Comparison of ENCODE assay signal across 1 cellular context in the genomic region with DNA sequence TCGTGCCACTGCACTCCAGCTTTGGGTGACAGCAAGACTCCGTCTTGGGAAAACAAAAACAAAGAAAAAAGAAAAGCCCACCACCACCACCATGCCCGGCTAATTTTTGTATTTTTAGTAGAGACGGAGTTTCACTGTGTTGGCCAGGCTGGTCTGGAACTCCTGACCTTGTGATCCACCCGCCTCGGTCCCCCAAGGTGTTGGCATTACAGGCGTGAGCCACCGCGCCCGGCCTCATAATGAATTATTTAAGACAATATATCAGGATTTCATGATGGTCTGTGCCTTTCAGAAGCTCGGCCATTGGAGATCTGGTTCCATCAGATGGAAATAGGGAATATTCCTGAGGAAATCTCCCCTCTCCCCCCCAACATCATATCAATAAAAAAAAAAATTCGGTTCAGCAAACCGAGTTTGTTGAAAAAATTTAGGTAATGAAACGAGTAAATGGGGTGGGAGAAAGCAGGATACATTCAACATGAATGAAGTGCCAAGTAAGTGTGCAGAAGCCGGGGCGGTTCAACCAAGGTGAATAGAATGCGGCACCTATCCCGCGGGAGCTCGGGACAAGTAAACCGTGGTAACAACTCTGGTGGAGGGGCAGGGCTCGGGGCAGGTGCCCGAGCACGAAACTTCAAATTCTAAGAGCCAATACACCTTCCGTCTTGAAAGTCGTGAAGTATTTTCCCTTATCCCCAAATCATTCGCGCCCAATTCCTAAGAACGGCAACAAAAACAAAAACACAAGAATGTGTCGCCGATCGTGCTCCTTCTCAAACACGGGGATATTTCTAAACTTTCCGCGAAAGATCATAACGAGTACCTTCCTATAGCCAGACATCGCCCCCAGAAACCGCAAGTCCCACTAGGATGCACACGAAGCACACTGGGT.
TF ChIP-seq lines count a peak whose summit lies in the region.

No MANE protein-coding gene starts in this region.

TF ChIP-seq in HCT116, 20 proteins besides CTCF, POLR2A, EP300 and RAD21 (continued from another document):
- TF ChIP-seq, protein P1, sequence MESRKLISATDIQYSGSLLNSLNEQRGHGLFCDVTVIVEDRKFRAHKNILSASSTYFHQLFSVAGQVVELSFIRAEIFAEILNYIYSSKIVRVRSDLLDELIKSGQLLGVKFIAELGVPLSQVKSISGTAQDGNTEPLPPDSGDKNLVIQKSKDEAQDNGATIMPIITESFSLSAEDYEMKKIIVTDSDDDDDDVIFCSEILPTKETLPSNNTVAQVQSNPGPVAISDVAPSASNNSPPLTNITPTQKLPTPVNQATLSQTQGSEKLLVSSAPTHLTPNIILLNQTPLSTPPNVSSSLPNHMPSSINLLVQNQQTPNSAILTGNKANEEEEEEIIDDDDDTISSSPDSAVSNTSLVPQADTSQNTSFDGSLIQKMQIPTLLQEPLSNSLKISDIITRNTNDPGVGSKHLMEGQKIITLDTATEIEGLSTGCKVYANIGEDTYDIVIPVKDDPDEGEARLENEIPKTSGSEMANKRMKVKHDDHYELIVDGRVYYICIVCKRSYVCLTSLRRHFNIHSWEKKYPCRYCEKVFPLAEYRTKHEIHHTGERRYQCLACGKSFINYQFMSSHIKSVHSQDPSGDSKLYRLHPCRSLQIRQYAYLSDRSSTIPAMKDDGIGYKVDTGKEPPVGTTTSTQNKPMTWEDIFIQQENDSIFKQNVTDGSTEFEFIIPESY (IDR thresholded peaks at IDR 0.05; ENCODE audit: extremely low read depth, insufficient replicate concordance, low read length), result no peak
- TF ChIP-seq, protein P2, sequence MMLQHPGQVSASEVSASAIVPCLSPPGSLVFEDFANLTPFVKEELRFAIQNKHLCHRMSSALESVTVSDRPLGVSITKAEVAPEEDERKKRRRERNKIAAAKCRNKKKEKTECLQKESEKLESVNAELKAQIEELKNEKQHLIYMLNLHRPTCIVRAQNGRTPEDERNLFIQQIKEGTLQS (IDR thresholded peaks at IDR 0.05), result no peak
- TF ChIP-seq FOSL1 (IDR thresholded peaks at IDR 0.05; ENCODE audit: low read depth) (no peak), CBX3 (IDR thresholded peaks at IDR 0.05; ENCODE audit: low read depth) (no peak), YY1 (IDR thresholded peaks at IDR 0.05; ENCODE audit: extremely low read depth, insufficient replicate concordance, low read depth, low read length) (no peak), ELF1 (IDR thresholded peaks at IDR 0.05; ENCODE audit: borderline replicate concordance, low read depth) (no peak), EZH2phosphoT487 (IDR thresholded peaks at IDR 0.05; ENCODE audit: borderline replicate concordance) (no peak), SP1 (IDR thresholded peaks at IDR 0.05; ENCODE audit: low read depth) (no peak), EZH2 (IDR thresholded peaks at IDR 0.05) (no peak), SIN3A (IDR thresholded peaks at IDR 0.05; ENCODE audit: low read depth) (no peak), ZNF274 (IDR thresholded peaks at IDR 0.05; ENCODE audit: low read depth, low read length) (no peak), JUND (IDR thresholded peaks at IDR 0.05) (no peak), CEBPB (IDR thresholded peaks at IDR 0.05; ENCODE audit: low read depth) (no peak), POLR2AphosphoS5 (IDR thresholded peaks at IDR 0.05; ENCODE audit: low read depth, low read length) (no peak), TCF7L2 (IDR thresholded peaks at IDR 0.05; ENCODE audit: borderline replicate concordance, extremely low read depth, insufficient read depth, insufficient read length) (no peak), ZFX (IDR thresholded peaks at IDR 0.05) (no peak)
- TF ChIP-seq, protein P3, sequence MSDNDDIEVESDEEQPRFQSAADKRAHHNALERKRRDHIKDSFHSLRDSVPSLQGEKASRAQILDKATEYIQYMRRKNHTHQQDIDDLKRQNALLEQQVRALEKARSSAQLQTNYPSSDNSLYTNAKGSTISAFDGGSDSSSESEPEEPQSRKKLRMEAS (IDR thresholded peaks at IDR 0.05), result no peak
- TF ChIP-seq, protein P4, sequence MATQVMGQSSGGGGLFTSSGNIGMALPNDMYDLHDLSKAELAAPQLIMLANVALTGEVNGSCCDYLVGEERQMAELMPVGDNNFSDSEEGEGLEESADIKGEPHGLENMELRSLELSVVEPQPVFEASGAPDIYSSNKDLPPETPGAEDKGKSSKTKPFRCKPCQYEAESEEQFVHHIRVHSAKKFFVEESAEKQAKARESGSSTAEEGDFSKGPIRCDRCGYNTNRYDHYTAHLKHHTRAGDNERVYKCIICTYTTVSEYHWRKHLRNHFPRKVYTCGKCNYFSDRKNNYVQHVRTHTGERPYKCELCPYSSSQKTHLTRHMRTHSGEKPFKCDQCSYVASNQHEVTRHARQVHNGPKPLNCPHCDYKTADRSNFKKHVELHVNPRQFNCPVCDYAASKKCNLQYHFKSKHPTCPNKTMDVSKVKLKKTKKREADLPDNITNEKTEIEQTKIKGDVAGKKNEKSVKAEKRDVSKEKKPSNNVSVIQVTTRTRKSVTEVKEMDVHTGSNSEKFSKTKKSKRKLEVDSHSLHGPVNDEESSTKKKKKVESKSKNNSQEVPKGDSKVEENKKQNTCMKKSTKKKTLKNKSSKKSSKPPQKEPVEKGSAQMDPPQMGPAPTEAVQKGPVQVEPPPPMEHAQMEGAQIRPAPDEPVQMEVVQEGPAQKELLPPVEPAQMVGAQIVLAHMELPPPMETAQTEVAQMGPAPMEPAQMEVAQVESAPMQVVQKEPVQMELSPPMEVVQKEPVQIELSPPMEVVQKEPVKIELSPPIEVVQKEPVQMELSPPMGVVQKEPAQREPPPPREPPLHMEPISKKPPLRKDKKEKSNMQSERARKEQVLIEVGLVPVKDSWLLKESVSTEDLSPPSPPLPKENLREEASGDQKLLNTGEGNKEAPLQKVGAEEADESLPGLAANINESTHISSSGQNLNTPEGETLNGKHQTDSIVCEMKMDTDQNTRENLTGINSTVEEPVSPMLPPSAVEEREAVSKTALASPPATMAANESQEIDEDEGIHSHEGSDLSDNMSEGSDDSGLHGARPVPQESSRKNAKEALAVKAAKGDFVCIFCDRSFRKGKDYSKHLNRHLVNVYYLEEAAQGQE (IDR thresholded peaks at IDR 0.05; ENCODE audit: low read depth), result no peak
TF ChIP-seq in HCT116: peak in this region for 0.
